In genomic region chr11:78711732-78712131, GRCh38 we compare ENCODE assay signal across 34 cellular contexts.
"Had no signal": no experiment of that assay in that cellular context is flagged by ENCODE, and none has a peak within 500 bp of the region (broad histone marks: within the 10 kb centered on the region; RNA-seq: fewer than 3 reads in every experiment).

No MANE protein-coding gene starts in this region.

- ATAC-seq: activated CD8-positive, alpha-beta T cell treated with anti-CD3 and anti-CD28 coated beads for 36 hours; activated naive CD4-positive, alpha-beta T cell treated with anti-CD3 and anti-CD28 coated beads, Interleukin-2, amount 50 U/mL, for 72 hours; activated T-cell treated with anti-CD3 and anti-CD28 coated beads, Interleukin-2, amount 50 U/mL, for 4 hours; activated T-cell treated with anti-CD3 and anti-CD28 coated beads, Interleukin-2, amount 50 U/mL, for 72 hours; activated T-helper 17 cell treated with anti-CD3 and anti-CD28 coated beads, Interleukin-2, amount 50 U/mL, for 72 hours; body of pancreas had no signal

- H3K4me1 ChIP-seq: adrenal gland, body of pancreas, breast epithelium had no signal

- FAIRE-seq: astrocyte, TTC549 had no signal

- H3K4me3 ChIP-seq: adrenal gland, body of pancreas, breast epithelium had no signal

- H3K36me3 ChIP-seq: adrenal gland, brain microvascular endothelial cell, breast epithelium had no signal

- H3K27me3 ChIP-seq: adrenal gland, body of pancreas, brain microvascular endothelial cell, breast epithelium had no signal

- H3K9me3 ChIP-seq: adrenal gland, body of pancreas, breast epithelium had no signal

- H3K27ac ChIP-seq: adrenal gland, body of pancreas, brain microvascular endothelial cell, breast epithelium, VCaP had no signal

- DNase-seq: activated B cell treated with CpG ODN at 0.5 μM for 24 hours; activated CD4-positive, alpha-beta memory T cell treated with anti-CD3 and anti-CD28 coated beads for 36 hours; activated CD4-positive, alpha-beta T cell treated with anti-CD3 and anti-CD28 coated beads for 4 hours; activated CD4-positive, alpha-beta T cell treated with anti-CD3 and anti-CD28 coated beads, Interleukin-2, amount 10 ng/mL, durations not matched to agents 24 days and 14 days; activated CD4-positive, alpha-beta T cell treated with anti-CD3 and anti-CD28 coated beads, Interleukin-2, amount 50 U/mL, for 1 hour; activated CD4-positive, alpha-beta T cell treated with anti-CD3 and anti-CD28 coated beads, Interleukin-2, amount 50 U/mL, for 4 hours; activated CD4-positive, CD25-positive, alpha-beta regulatory T cell treated with anti-CD3 and anti-CD28 coated beads, Interleukin-2, amount 50 U/mL, for 72 hours; activated CD8-positive, alpha-beta memory T cell treated with anti-CD3 and anti-CD28 coated beads, Interleukin-2, amount 50 U/mL, for 4 hours; activated CD8-positive, alpha-beta T cell treated with anti-CD3 and anti-CD28 coated beads for 36 hours; activated effector memory CD4-positive, alpha-beta T cell treated with anti-CD3 and anti-CD28 coated beads, Interleukin-2, amount 50 U/mL, for 16 hours; activated gamma-delta T cell treated with Interleukin-2 at 50 U/mL for 16 hours; activated naive CD4-positive, alpha-beta T cell; activated naive CD4-positive, alpha-beta T cell treated with anti-CD3 and anti-CD28 coated beads for 36 hours; activated naive CD4-positive, alpha-beta T cell treated with anti-CD3 and anti-CD28 coated beads, Interleukin-2, amount 50 U/mL, for 16 hours; activated naive CD8-positive, alpha-beta T cell treated with anti-CD3 and anti-CD28 coated beads for 36 hours; activated T-cell treated with anti-CD3 and anti-CD28 coated beads for 4 hours; activated T-cell treated with anti-CD3 and anti-CD28 coated beads, Interleukin-2, amount 50 U/mL, for 1 hour; activated T-cell treated with anti-CD3 and anti-CD28 coated beads, Interleukin-2, amount 50 U/mL, for 4 hours; activated T-cell treated with anti-CD3 and anti-CD28 coated beads, Interleukin-2, amount 50 U/mL, for 72 hours; adrenal gland; amniotic stem cell; aorta; body of pancreas; brain microvascular endothelial cell; caudate nucleus; cerebellar nuclear complex; T-helper 2 cell; T-helper 9 cell had no signal
